Comparison of ENCODE assay signal across 18 cellular contexts in genomic region chr11:126417463-126417862, GRCh38.
DNase-seq lines count a peak whose midpoint lies in the region; FAIRE-seq and TF ChIP-seq lines count a peak whose summit lies in the region.
"Had no signal": no experiment of that assay in that cellular context is flagged by ENCODE, and none has a peak within 500 bp of the region (broad histone marks: within the 10 kb centered on the region; RNA-seq: fewer than 3 reads in every experiment).

No MANE protein-coding gene starts in this region.

- no peaks in the 10 kb centered on the region for H3K9me1 ChIP-seq in keratinocyte (ENCODE audit: control insufficient read depth, extremely low read depth, insufficient read depth, low read length)

- H3K27ac Mint-ChIP-seq in activated T-helper 1 cell treated with anti-CD3 and anti-CD28 coated beads, Interleukin-12 subunit alpha, Interleukin-12 subunit beta, Interleukin-2, Interleukin-4 antibody, amounts not matched to agents 30 ng/mL and 10 ng/mL and 1 ng/mL, durations not matched to agents 14 hours and 24 hours and 36 hours = no peak overlapping the region

- no peaks in the 10 kb centered on the region for H3K79me2 ChIP-seq in keratinocyte (ENCODE audit: control insufficient read depth, insufficient read depth, low read length)

- no peak overlapping the region for H3K9ac ChIP-seq in keratinocyte (ENCODE audit: control insufficient read depth, extremely low read depth, insufficient read depth, low read length)

- H3K27me3 Mint-ChIP-seq in activated T-helper 1 cell treated with anti-CD3 and anti-CD28 coated beads, Interleukin-12 subunit alpha, Interleukin-12 subunit beta, Interleukin-2, Interleukin-4 antibody, amounts not matched to agents 30 ng/mL and 10 ng/mL and 1 ng/mL, durations not matched to agents 14 hours and 24 hours and 36 hours (ENCODE audit: insufficient read depth) = peaks cover 5% of the 10 kb centered on the region
- H3K27me3 Mint-ChIP-seq: brain had no signal

- dilution Hi-C loops in keratinocyte (cut with MboI; ENCODE audit: extremely low pct_ligation_motif_present, low sequenced_read_pairs) = no loop called here

- DNase-seq in activated T-helper 1 cell treated with anti-CD3 and anti-CD28 coated beads, Interleukin-12 subunit alpha, Interleukin-12 subunit beta, Interleukin-2, Interleukin-4 antibody, amounts not matched to agents 30 ng/mL and 10 ng/mL and 1 ng/mL, durations not matched to agents 14 hours and 24 hours and 36 hours (ENCODE audit: low spot score) = no peak
- DNase-seq in keratinocyte (ENCODE audit: low read depth, low spot score) (no peak), tibial artery (no peak), HuH-7.5 (ENCODE audit: low spot score) (no peak), DMS53 treated with DMSO at 0.1 percent for 48 hours (lab: John Stamatoyannopoulos, UW; ENCODE audit: unreplicated experiment) (no peak)
- DNase-seq in activated effector memory CD4-positive, alpha-beta T cell treated with Interleukin-2 at 50 U/mL for 16 hours = no peak
- DNase-seq: activated CD8-positive, alpha-beta memory T cell treated with anti-CD3 and anti-CD28 coated beads, Interleukin-2, amount 50 U/mL, for 4 hours; activated naive CD4-positive, alpha-beta T cell; BE2C; HCEC 1CT; head of caudate nucleus; NCI-H1092 treated with DMSO at 0.1 percent for 48 hours; PC-9; right cardiac atrium had no signal

- H3K4me3 Mint-ChIP-seq in activated T-helper 1 cell treated with anti-CD3 and anti-CD28 coated beads, Interleukin-12 subunit alpha, Interleukin-12 subunit beta, Interleukin-2, Interleukin-4 antibody, amounts not matched to agents 30 ng/mL and 10 ng/mL and 1 ng/mL, durations not matched to agents 14 hours and 24 hours and 36 hours = peak overlapping the region; percentile 15

- H3K27me3 ChIP-seq in keratinocyte (ENCODE audit: control insufficient read depth, extremely low read depth, insufficient read depth, low read length) (no peaks in the 10 kb centered on the region), tibial artery (no peaks in the 10 kb centered on the region)
- H3K27me3 ChIP-seq: BE2C had no signal

- H3K4me1 Mint-ChIP-seq in activated T-helper 1 cell treated with anti-CD3 and anti-CD28 coated beads, Interleukin-12 subunit alpha, Interleukin-12 subunit beta, Interleukin-2, Interleukin-4 antibody, amounts not matched to agents 30 ng/mL and 10 ng/mL and 1 ng/mL, durations not matched to agents 14 hours and 24 hours and 36 hours (ENCODE audit: low read depth) = peaks cover 17% of the 10 kb centered on the region

- no peak for TF ChIP-seq CTCF in HEK293 (tag by site-specific recombination; IDR thresholded peaks at IDR 0.05)
- no peak for TF ChIP-seq CTCF in keratinocyte (optimal IDR thresholded peaks at IDR 0.05 in 1 of 3, IDR thresholded peaks at IDR 0.05 in 1 of 3, conservative IDR thresholded peaks at IDR 0.05 in 1 of 3; ENCODE audit: extremely low read depth in 1 of 3, insufficient read depth in 2 of 3, low read length in 3 of 3)
- no peak for TF ChIP-seq CTCF in tibial artery (IDR thresholded peaks at IDR 0.05)

- CTCF ChIA-PET in HEK293 (lab: Yijun Ruan, JAX) = interaction anchor here (0.8 to 1.4 kb wide), 2 partner anchors 23 to 110 kb away, joined by 3 to 4 read pairs; no protein-coding TSS in a partner anchor

- H4K20me1 ChIP-seq in keratinocyte (ENCODE audit: control insufficient read depth, extremely low read depth, insufficient read depth, low read length) = no peaks in the 10 kb centered on the region

- no peaks in the 10 kb centered on the region for H3K36me3 Mint-ChIP-seq in activated T-helper 1 cell treated with anti-CD3 and anti-CD28 coated beads, Interleukin-12 subunit alpha, Interleukin-12 subunit beta, Interleukin-2, Interleukin-4 antibody, amounts not matched to agents 30 ng/mL and 10 ng/mL and 1 ng/mL, durations not matched to agents 14 hours and 24 hours and 36 hours (ENCODE audit: low read depth)
- H3K36me3 Mint-ChIP-seq: brain had no signal

- intact Hi-C loops in activated T-helper 1 cell treated with anti-CD3 and anti-CD28 coated beads, Interleukin-12 subunit alpha, Interleukin-12 subunit beta, Interleukin-2, Interleukin-4 antibody, amounts not matched to agents 30 ng/mL and 10 ng/mL and 1 ng/mL, durations not matched to agents 14 hours and 24 hours and 36 hours (cut with micrococcal nuclease) = loop anchor here (2.0 kb wide), 3 partner anchors 149 to 355 kb away; partner anchors contain the start of genes CDON, FAM118B, FOXRED1 and RPUSD4
- intact Hi-C loops in tibial artery (cut with DNase I; ENCODE audit: low total_unique reads) = loop anchor here (10.0 kb wide), 1 partner anchor 103 kb away; no protein-coding TSS in a partner anchor

- H3K9me3 ChIP-seq in HEK293 (ENCODE audit: control insufficient read depth, insufficient read depth, low read depth, low read length) = no peaks in the 10 kb centered on the region
- no peaks in the 10 kb centered on the region for H3K9me3 ChIP-seq in keratinocyte (ENCODE audit: control insufficient read depth, low read depth, low read length)
- no peaks in the 10 kb centered on the region for H3K9me3 ChIP-seq in tibial artery
- H3K9me3 ChIP-seq: BE2C had no signal

- FAIRE-seq in keratinocyte (lab: Jason Lieb, UNC) = no peak
- FAIRE-seq: GM18507 had no signal

- H3K36me3 ChIP-seq in HEK293 (ENCODE audit: control insufficient read depth in 2 of 2, insufficient read depth in 1 of 2, low read length in 2 of 2) = peaks cover 0 to 5% of the 10 kb centered on the region in 2 experiments; a peak in 1 of 3 replicates
- H3K36me3 ChIP-seq in keratinocyte (ENCODE audit: control insufficient read depth in 2 of 2, extremely low read depth in 1 of 2, insufficient read depth in 2 of 2, low read length in 2 of 2) = peaks cover 5 to 12% of the 10 kb centered on the region in 2 experiments
- H3K36me3 ChIP-seq in tibial artery = peaks cover 0 to 9% (median 7%) of the 10 kb centered on the region in 3 donors

- POLR2A ChIA-PET in HEK293 (lab: Yijun Ruan, JAX) = no interaction called here

- no peaks in the 10 kb centered on the region for H3K9me3 Mint-ChIP-seq in activated T-helper 1 cell treated with anti-CD3 and anti-CD28 coated beads, Interleukin-12 subunit alpha, Interleukin-12 subunit beta, Interleukin-2, Interleukin-4 antibody, amounts not matched to agents 30 ng/mL and 10 ng/mL and 1 ng/mL, durations not matched to agents 14 hours and 24 hours and 36 hours
- H3K9me3 Mint-ChIP-seq: brain had no signal

- H3K4me3 ChIP-seq in HEK293 (ENCODE audit: low read depth, low read length) = no peak overlapping the region
- no peak overlapping the region for H3K4me3 ChIP-seq in keratinocyte (ENCODE audit: control insufficient read depth in 2 of 3, extremely low read depth in 1 of 3, insufficient read depth in 2 of 3, low read depth in 1 of 3, low read length in 3 of 3)
- H3K4me3 ChIP-seq in tibial artery = no peak overlapping the region
- H3K4me3 ChIP-seq: PC-9 had no signal

- H3K4me2 ChIP-seq in keratinocyte (ENCODE audit: control insufficient read depth, extremely low read depth, insufficient read depth, low read depth, low read length) = peak overlapping the region; percentile 76
- H3K4me2 ChIP-seq: PC-9 had no signal

- no peak overlapping the region for H2AFZ ChIP-seq in keratinocyte (ENCODE audit: control insufficient read depth, low read length)
- H2AFZ ChIP-seq: PC-9 had no signal

- H3K27ac ChIP-seq in HEK293 (ENCODE audit: extremely low read depth, low read depth, low read length) (no peak overlapping the region), keratinocyte (ENCODE audit: control insufficient read depth, insufficient read depth, low read length) (no peak overlapping the region), tibial artery (peak overlapping the region; percentile 74 to 83)
- H3K27ac ChIP-seq: KMS-11, PC-9 had no signal

- H3K4me1 ChIP-seq in HEK293 (ENCODE audit: control insufficient read depth, insufficient read depth, low read length) (no peaks in the 10 kb centered on the region), keratinocyte (ENCODE audit: control insufficient read depth, extremely low read depth, insufficient read depth, low read length) (peaks cover 15% of the 10 kb centered on the region), tibial artery (peaks cover 0 to 45% (median 37%) of the 10 kb centered on the region in 4 donors)

TF ChIP-seq in HEK293, 187 proteins besides CTCF, POLR2A, EP300 and RAD21:
- TF ChIP-seq ZNF133 (tag by site-specific recombination; IDR thresholded peaks at IDR 0.05) (no peak), ZNF292 (tag by site-specific recombination; IDR thresholded peaks at IDR 0.05; ENCODE audit: borderline replicate concordance, low read depth) (no peak), ZNF16 (tag by site-specific recombination; IDR thresholded peaks at IDR 0.05; ENCODE audit: low read depth) (no peak), PRDM10 (tag by site-specific recombination; IDR thresholded peaks at IDR 0.05) (peak; percentile 24; the same call in 1 of the 2 replicates), ZNF48 (tag by site-specific recombination; IDR thresholded peaks at IDR 0.05) (no peak)

Comparison
In these comparisons a context has a peak if more than half of its experiments do, and no peak if none do; other contexts are left out.
1. H3K27ac ChIP-seq: peak in tibial artery (2 of 2); none in HEK293 (single experiment) and keratinocyte (single experiment).